In the genomic region with DNA sequence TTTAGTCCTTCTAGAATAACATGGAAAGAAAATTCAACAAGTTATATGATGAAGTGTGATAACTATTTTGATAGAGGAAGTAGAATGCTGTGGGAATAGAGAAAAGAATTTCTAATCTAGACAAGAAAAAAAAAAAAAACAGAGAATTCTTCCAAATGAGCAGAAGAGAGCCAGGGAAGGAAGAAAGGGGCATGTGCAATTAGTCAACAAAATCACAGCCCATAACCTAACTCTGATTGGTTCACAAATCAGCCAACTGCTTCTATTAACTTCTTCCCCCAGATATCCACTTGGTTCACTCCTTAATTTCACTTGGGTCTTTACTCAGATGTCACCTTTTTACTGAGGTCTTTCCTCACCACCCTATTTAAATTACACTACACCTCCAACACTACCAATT, we compare ENCODE assay signal across 17 cellular contexts.
A peak's percentile ranks its signal among the peaks of the same experiment; 100 is the strongest.
DNase-seq lines count a peak whose midpoint lies in the region; TF ChIP-seq lines count a peak whose summit lies in the region.
"Had no signal": no experiment of that assay in that cellular context is flagged by ENCODE, and none has a peak within 500 bp of the region (broad histone marks: within the 10 kb centered on the region; RNA-seq: fewer than 3 reads in every experiment).

No MANE protein-coding gene starts in this region.

- DNase-seq in AG10803 (ENCODE audit: low read depth) (peak; percentile 74), brain microvascular endothelial cell (no peak), osteocyte (ENCODE audit: extremely low spot score, unreplicated experiment) (no peak), MM.1S (no peak), anterior cingulate cortex (lab: John Stamatoyannopoulos, UW) (no peak), COLO829 (ENCODE audit: low spot score) (no peak)
- DNase-seq: AML-193; GDM1; kidney; NCI-H1092; NCI-H2081 treated with DMSO at 0.1 percent for 48 hours; NCI-H510A; SHP77; stimulated activated naive CD8-positive, alpha-beta T cell treated with anti-CD3 and anti-CD28 coated beads, Interleukin-15, amount 100 ng/mL, for 72 hours; upper lobe of right lung had no signal

- H3K27me3 Mint-ChIP-seq in osteocyte (ENCODE audit: unreplicated experiment) = no peaks in the 10 kb centered on the region
- H3K27me3 Mint-ChIP-seq: activated T-helper 17 cell treated with anti-CD3 and anti-CD28 coated beads, Interleukin-2, amount 50 U/mL, for 72 hours; stimulated activated naive CD8-positive, alpha-beta T cell treated with anti-CD3 and anti-CD28 coated beads, Interleukin-15, amount 100 ng/mL, for 72 hours had no signal

- H3K36me3 ChIP-seq in HEK293 (ENCODE audit: control insufficient read depth in 2 of 2, insufficient read depth in 1 of 2, low read length in 2 of 2) (no peaks in the 10 kb centered on the region), brain microvascular endothelial cell (replicated peaks) (no peaks in the 10 kb centered on the region), MM.1S (replicated peaks; ENCODE audit: insufficient read depth, low read length) (no peaks in the 10 kb centered on the region)
- H3K36me3 ChIP-seq: upper lobe of right lung had no signal

- POLR2A ChIA-PET in HEK293 (lab: Yijun Ruan, JAX) = interaction anchor here (1.9 kb wide), 1 partner anchor 70 kb away, joined by 13 read pairs; the partner anchor contains the start of gene BTG1

- peak overlapping the region; percentile 95 for H3K27ac Mint-ChIP-seq in osteocyte (ENCODE audit: unreplicated experiment)
- H3K27ac Mint-ChIP-seq: stimulated activated naive CD8-positive, alpha-beta T cell treated with anti-CD3 and anti-CD28 coated beads, Interleukin-15, amount 100 ng/mL, for 72 hours had no signal

- peaks cover 68% of the 10 kb centered on the region for H3K4me1 Mint-ChIP-seq in osteocyte (ENCODE audit: unreplicated experiment)

- H3K4me1 ChIP-seq in HEK293 (ENCODE audit: control insufficient read depth, insufficient read depth, low read length) = 0 out of 2 replicates have a peak, but pooled peaks cover 3% of the 10 kb centered on the region
- peaks cover 26% of the 10 kb centered on the region for H3K4me1 ChIP-seq in MM.1S (ENCODE audit: low read length)

- TF ChIP-seq CTCF in AG10803 (conservative IDR thresholded peaks at IDR 0.05; ENCODE audit: low read length) = no peak
- TF ChIP-seq CTCF in HEK293 (tag by site-specific recombination; IDR thresholded peaks at IDR 0.05) = no peak
- no peak for TF ChIP-seq CTCF in brain microvascular endothelial cell (IDR thresholded peaks at IDR 0.05; ENCODE audit: low read depth, low read length, missing control alignments)
- no peak for TF ChIP-seq CTCF in osteocyte (IDR thresholded peaks at IDR 0.05)
- TF ChIP-seq CTCF in MM.1S (IDR thresholded peaks at IDR 0.05; ENCODE audit: low read length) = no peak

- H3K9me3 ChIP-seq in HEK293 (ENCODE audit: control insufficient read depth, insufficient read depth, low read depth, low read length) (no peaks in the 10 kb centered on the region), MM.1S (replicated peaks; ENCODE audit: insufficient read depth, low read length) (no peaks in the 10 kb centered on the region)
- H3K9me3 ChIP-seq: upper lobe of right lung had no signal

- CTCF ChIA-PET in HEK293 (lab: Yijun Ruan, JAX) = no interaction called here

- H3K9me3 Mint-ChIP-seq in osteocyte (ENCODE audit: unreplicated experiment) = no peaks in the 10 kb centered on the region
- H3K9me3 Mint-ChIP-seq: activated T-helper 17 cell treated with anti-CD3 and anti-CD28 coated beads, Interleukin-2, amount 50 U/mL, for 72 hours; stimulated activated naive CD8-positive, alpha-beta T cell treated with anti-CD3 and anti-CD28 coated beads, Interleukin-15, amount 100 ng/mL, for 72 hours had no signal

- H3K4me2 ChIP-seq in MM.1S (ENCODE audit: low read depth, low read length) = no peak overlapping the region

- in situ Hi-C loops in brain microvascular endothelial cell (cut with HindIII; ENCODE audit: low pct_ligation_motif_present, low sequenced_read_pairs) = no loop called here

- H2AFZ ChIP-seq in MM.1S (ENCODE audit: low read length) = no peak overlapping the region

- H3K79me2 ChIP-seq in MM.1S (ENCODE audit: low read length) = no peaks in the 10 kb centered on the region

- H3K9me2 ChIP-seq in MM.1S (replicated peaks; ENCODE audit: insufficient read depth, low read length) = no peaks in the 10 kb centered on the region

- peaks cover 12% of the 10 kb centered on the region for H3F3A ChIP-seq in MM.1S (ENCODE audit: insufficient read depth, low read length)

- H3K4me3 ChIP-seq in AG10803 (ENCODE audit: low read length) (no peak overlapping the region), HEK293 (ENCODE audit: low read depth, low read length) (no peak overlapping the region), brain microvascular endothelial cell (ENCODE audit: low read depth, low read length) (no peak overlapping the region), MM.1S (ENCODE audit: low read length) (no peak overlapping the region)
- H3K4me3 ChIP-seq: upper lobe of right lung had no signal

- H3K27ac ChIP-seq in HEK293 (ENCODE audit: extremely low read depth, low read depth, low read length) (no peak overlapping the region), brain microvascular endothelial cell (peak overlapping the region; percentile 96), MM.1S (ENCODE audit: low read length) (no peak overlapping the region)
- H3K27ac ChIP-seq: upper lobe of right lung had no signal

- peak overlapping the region; percentile 4 for H3K4me3 Mint-ChIP-seq in osteocyte (ENCODE audit: unreplicated experiment)
- H3K4me3 Mint-ChIP-seq: stimulated activated naive CD8-positive, alpha-beta T cell treated with anti-CD3 and anti-CD28 coated beads, Interleukin-15, amount 100 ng/mL, for 72 hours had no signal

- no peaks in the 10 kb centered on the region for H4K20me1 ChIP-seq in MM.1S (ENCODE audit: insufficient read depth, low read length)

- no peak overlapping the region for H3K9ac ChIP-seq in MM.1S (ENCODE audit: low read length)

- H3K27me3 ChIP-seq in brain microvascular endothelial cell (replicated peaks) = no peaks in the 10 kb centered on the region
- H3K27me3 ChIP-seq in MM.1S (replicated peaks; ENCODE audit: insufficient read depth, low read length) = no peaks in the 10 kb centered on the region
- H3K27me3 ChIP-seq: upper lobe of right lung had no signal

- no peaks in the 10 kb centered on the region for H3K36me3 Mint-ChIP-seq in osteocyte (ENCODE audit: unreplicated experiment)

TF ChIP-seq in HEK293, 187 proteins besides CTCF, POLR2A, EP300 and RAD21:
- TF ChIP-seq ZNF571 (tag by site-specific recombination; IDR thresholded peaks at IDR 0.05) (no peak), ZNF23 (tag by site-specific recombination; IDR thresholded peaks at IDR 0.05; ENCODE audit: borderline replicate concordance) (no peak), PRDM10 (tag by site-specific recombination; IDR thresholded peaks at IDR 0.05) (0 out of 2 replicates have a peak, but pooled peaks have one; percentile 17), ZNF645 (tag by site-specific recombination; IDR thresholded peaks at IDR 0.05) (no peak), ZNF555 (tag by site-specific recombination; conservative IDR thresholded peaks at IDR 0.05) (no peak), ZNF274 (IDR thresholded peaks at IDR 0.05; ENCODE audit: low read length) (no peak), ZNF274 (tag by site-specific recombination; IDR thresholded peaks at IDR 0.05; ENCODE audit: borderline replicate concordance) (no peak), ZSCAN30 (tag by site-specific recombination; IDR thresholded peaks at IDR 0.05) (no peak), GLIS2 (tag by site-specific recombination; IDR thresholded peaks at IDR 0.05) (no peak)
TF ChIP-seq in HEK293: peak in this region for 1.
